1 cellular context compared by ENCODE assay signal in the genomic region with DNA sequence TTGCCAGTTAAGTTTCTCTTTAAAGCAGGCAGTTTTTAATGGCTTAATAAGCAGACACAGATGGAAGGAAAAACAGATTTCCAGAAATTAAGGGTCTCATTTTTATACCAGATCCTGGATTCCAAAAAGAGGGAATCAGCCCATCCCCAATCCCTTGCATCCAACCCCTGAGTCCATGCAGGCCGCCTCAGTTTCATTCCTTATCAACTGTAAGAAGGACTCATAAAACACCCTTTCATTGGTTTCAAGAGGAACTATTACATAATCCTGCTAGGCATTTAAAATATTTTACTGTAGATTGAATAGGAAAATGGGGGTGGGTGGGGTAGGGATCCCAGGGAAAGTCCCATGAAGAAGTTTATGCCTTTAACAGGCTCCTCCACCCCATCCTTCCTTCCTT.
TF ChIP-seq lines count a peak whose summit lies in the region.

No MANE protein-coding gene starts in this region.

TF ChIP-seq in GM23338, 12 proteins besides CTCF, POLR2A, EP300 and RAD21 (continued from another document):
- no peak for TF ChIP-seq REST (IDR thresholded peaks at IDR 0.05; ENCODE audit: unreplicated experiment)
- no peak for TF ChIP-seq ZNF114 (CRISPR knock-in tag; IDR thresholded peaks at IDR 0.05)
- TF ChIP-seq CREB1 (CRISPR knock-in tag; IDR thresholded peaks at IDR 0.05; ENCODE audit: low read depth): no peak
- TF ChIP-seq ETS1 (IDR thresholded peaks at IDR 0.05): no peak
- no peak for TF ChIP-seq EZH2phosphoT487 (IDR thresholded peaks at IDR 0.05; ENCODE audit: unreplicated experiment)
- TF ChIP-seq ZNF331 (CRISPR knock-in tag; IDR thresholded peaks at IDR 0.05; ENCODE audit: low read depth): no peak
